8 cellular contexts compared by ENCODE assay signal in the genomic region with DNA sequence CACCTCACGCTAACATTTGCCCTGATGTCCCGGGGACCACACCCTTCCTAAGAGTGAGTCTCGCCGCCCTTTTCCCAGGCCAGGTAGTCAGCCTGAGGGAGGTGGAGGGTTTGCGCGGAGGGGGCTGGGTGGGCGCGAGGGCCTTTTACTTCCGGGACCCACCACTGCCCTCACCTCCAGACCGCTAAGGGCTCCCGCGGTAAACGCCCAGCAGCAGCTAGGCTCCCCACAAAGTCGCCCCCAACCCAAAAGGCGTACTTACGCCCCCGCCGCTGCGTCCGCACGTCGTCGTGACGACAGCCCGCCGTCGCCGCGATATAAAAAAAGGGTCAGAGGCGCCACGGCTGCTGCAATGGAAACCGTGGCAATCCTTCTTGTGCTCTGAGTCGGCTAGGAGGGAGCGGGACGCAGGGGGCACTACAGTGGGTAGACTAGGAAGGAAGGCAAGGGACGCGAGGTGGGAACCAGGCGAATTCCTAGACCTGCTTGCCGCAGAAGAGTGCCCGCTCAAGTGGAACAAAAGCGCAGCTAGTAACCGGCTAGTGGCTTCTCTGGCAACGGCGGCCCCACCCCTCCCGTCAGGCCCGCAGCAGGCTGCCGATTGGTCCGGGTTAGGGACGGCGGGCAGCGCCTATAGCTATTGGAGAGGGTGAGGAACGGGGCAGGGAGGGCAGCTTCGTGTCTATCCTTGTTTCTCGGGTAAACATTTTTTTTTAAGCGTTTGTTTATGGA. TPM values are rescaled to one million over a fixed set of nuclear protein-coding genes. Genes with fewer than 3 reads are reported as not detected.
DNase-seq lines count a peak whose midpoint lies in the region; TF ChIP-seq lines count a peak whose summit lies in the region.

A gene with protein sequence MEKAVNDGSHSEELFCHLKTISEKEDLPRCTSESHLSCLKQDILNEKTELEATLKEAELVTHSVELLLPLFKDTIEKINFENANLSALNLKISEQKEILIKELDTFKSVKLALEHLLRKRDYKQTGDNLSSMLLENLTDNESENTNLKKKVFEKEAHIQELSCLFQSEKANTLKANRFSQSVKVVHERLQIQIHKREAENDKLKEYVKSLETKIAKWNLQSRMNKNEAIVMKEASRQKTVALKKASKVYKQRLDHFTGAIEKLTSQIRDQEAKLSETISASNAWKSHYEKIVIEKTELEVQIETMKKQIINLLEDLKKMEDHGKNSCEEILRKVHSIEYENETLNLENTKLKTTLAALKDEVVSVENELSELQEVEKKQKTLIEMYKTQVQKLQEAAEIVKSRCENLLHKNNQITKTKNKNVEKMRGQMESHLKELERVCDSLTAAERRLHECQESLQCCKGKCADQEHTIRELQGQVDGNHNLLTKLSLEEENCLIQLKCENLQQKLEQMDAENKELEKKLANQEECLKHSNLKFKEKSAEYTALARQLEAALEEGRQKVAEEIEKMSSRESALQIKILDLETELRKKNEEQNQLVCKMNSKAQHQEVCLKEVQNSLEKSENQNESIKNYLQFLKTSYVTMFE (minus strand): TSS at position 553 of the 732 bp plus-strand sequence. CDS start 9,296 bp downstream, outside the sequence.

- DNase-seq in ELR (ENCODE audit: low read depth) (peak; percentile 87), HAP-1 (ENCODE audit: low spot score in 2 of 2) (peak; percentile 91 to 92), MM.1S (peak; percentile 85), SIG-M5 (lab: John Stamatoyannopoulos, UW) (peak; percentile 55), activated gamma-delta T cell (lab: John Stamatoyannopoulos, UW) (peak; percentile 81), fibroblast of the aortic adventitia (ENCODE audit: low read depth) (peak; percentile 77), stomach (peak; percentile 87)

- no peaks in the 10 kb centered on the region for H3K27me3 ChIP-seq in HAP-1 (ENCODE audit: low read depth)
- no peaks in the 10 kb centered on the region for H3K27me3 ChIP-seq in MM.1S (replicated peaks; ENCODE audit: insufficient read depth, low read length)
- H3K27me3 ChIP-seq in neural cell (ENCODE audit: insufficient read depth, low read depth, low read length): no peaks in the 10 kb centered on the region
- H3K27me3 ChIP-seq in stomach: no peaks in the 10 kb centered on the region

- peaks cover 11% of the 10 kb centered on the region for H3K4me1 ChIP-seq in HAP-1
- no peaks in the 10 kb centered on the region for H3K4me1 ChIP-seq in MM.1S (ENCODE audit: low read length)
- peaks cover 0 to 31% (median 20%) of the 10 kb centered on the region in 4 donors for H3K4me1 ChIP-seq in stomach

- H3K9me2 ChIP-seq in MM.1S (replicated peaks; ENCODE audit: insufficient read depth, low read length) (no peaks in the 10 kb centered on the region), neural cell (ENCODE audit: insufficient read depth, low read length) (no peaks in the 10 kb centered on the region)

- H2AFZ ChIP-seq in MM.1S (ENCODE audit: low read length) (peak within 1 kb of the TSS; percentile 99), neural cell (ENCODE audit: low read depth, low read length) (peak within 1 kb of the TSS; percentile 86)

- peaks cover 7% of the 10 kb centered on the region; the same call in 1 of the 2 replicates for H3F3A ChIP-seq in MM.1S (ENCODE audit: insufficient read depth, low read length)
- H3F3A ChIP-seq in neural cell (ENCODE audit: insufficient read depth, low read length, poor library complexity, severe bottlenecking): no peaks in the 10 kb centered on the region

- peak within 1 kb of the TSS; percentile 80 for H3K4me2 ChIP-seq in MM.1S (ENCODE audit: low read depth, low read length)
- H3K4me2 ChIP-seq in neural cell (ENCODE audit: low read length): peak within 1 kb of the TSS; percentile 79

- 0 to 1% (median 1%) methylated on average over 48 to 55 of the region's 55 CpGs for WGBS in stomach, 5 donors

- in situ Hi-C loops in HAP-1 (cut with MboI; ENCODE audit: low sequenced_read_pairs): no loop called here

- TF ChIP-seq POLR2A in stomach (IDR thresholded peaks at IDR 0.05): no peak

- peak within 1 kb of the TSS; percentile 68; the same call in 1 of the 2 replicates for H3K9ac ChIP-seq in MM.1S (ENCODE audit: low read length)
- H3K9ac ChIP-seq in neural cell (ENCODE audit: low read length): peak within 1 kb of the TSS; percentile 92

- no peak for TF ChIP-seq CTCF in MM.1S (IDR thresholded peaks at IDR 0.05; ENCODE audit: low read length)
- TF ChIP-seq CTCF in fibroblast of the aortic adventitia (IDR thresholded peaks at IDR 0.05; ENCODE audit: insufficient read depth, low read length): no peak
- TF ChIP-seq CTCF in neural cell (IDR thresholded peaks at IDR 0.05; ENCODE audit: poor library complexity, severe bottlenecking): no peak
- no peak for TF ChIP-seq CTCF in stomach (IDR thresholded peaks at IDR 0.05)

- TF ChIP-seq EP300 in neural cell (conservative IDR thresholded peaks at IDR 0.05; ENCODE audit: poor library complexity, severe bottlenecking): peak; percentile 61
- no peak for TF ChIP-seq EP300 in stomach (IDR thresholded peaks at IDR 0.05)

- H3K4me3 ChIP-seq in HAP-1: peak within 1 kb of the TSS; percentile 73
- peak within 1 kb of the TSS; percentile 98 for H3K4me3 ChIP-seq in MM.1S (ENCODE audit: low read length)
- H3K4me3 ChIP-seq in fibroblast of the aortic adventitia (ENCODE audit: low read depth, low read length): peak within 1 kb of the TSS; percentile 97
- peak within 1 kb of the TSS; percentile 94 for H3K4me3 ChIP-seq in neural cell (ENCODE audit: low read length)
- peak within 1 kb of the TSS; percentile 74 to 82 (median 78) for H3K4me3 ChIP-seq in stomach

- H3K9me3 ChIP-seq in HAP-1 (no peaks in the 10 kb centered on the region), MM.1S (replicated peaks; ENCODE audit: insufficient read depth, low read length) (no peaks in the 10 kb centered on the region), neural cell (ENCODE audit: low read length) (no peaks in the 10 kb centered on the region), stomach (no peaks in the 10 kb centered on the region)

- H3K27ac ChIP-seq in MM.1S (ENCODE audit: low read length): peak within 1 kb of the TSS; percentile 42; the same call in 1 of the 2 replicates
- H3K27ac ChIP-seq in neural cell (ENCODE audit: low read length): peak within 1 kb of the TSS; percentile 92
- peak within 1 kb of the TSS; percentile 27 to 85 (median 82) for H3K27ac ChIP-seq in stomach

- H3K79me2 ChIP-seq in MM.1S (ENCODE audit: low read length) (peaks cover 10% of the 10 kb centered on the region), neural cell (replicated peaks; ENCODE audit: insufficient read depth, low read length) (peaks cover 41% of the 10 kb centered on the region)

- no peaks in the 10 kb centered on the region for H4K20me1 ChIP-seq in MM.1S (ENCODE audit: insufficient read depth, low read length)
- no peaks in the 10 kb centered on the region for H4K20me1 ChIP-seq in neural cell (ENCODE audit: insufficient read depth)

- H3K36me3 ChIP-seq in HAP-1 (replicated peaks): no peaks in the 10 kb centered on the region
- H3K36me3 ChIP-seq in MM.1S (replicated peaks; ENCODE audit: insufficient read depth, low read length): no peaks in the 10 kb centered on the region
- H3K36me3 ChIP-seq in neural cell (ENCODE audit: insufficient read depth, low read length): no peaks in the 10 kb centered on the region
- H3K36me3 ChIP-seq in stomach: no peaks in the 10 kb centered on the region

- TF ChIP-seq RAD21 in neural cell (conservative IDR thresholded peaks at IDR 0.05): peak; percentile 44

- intact Hi-C loops in stomach (cut with DNase I; ENCODE audit: low total_unique reads): no loop called here

TF ChIP-seq in neural cell, 6 proteins besides CTCF, POLR2A, EP300 and RAD21:
- no peak for TF ChIP-seq SMC3 (conservative IDR thresholded peaks at IDR 0.05; ENCODE audit: poor library complexity)
- no peak for TF ChIP-seq EZH2 (IDR thresholded peaks at IDR 0.05; ENCODE audit: borderline replicate concordance, insufficient read depth, low read length, poor library complexity, severe bottlenecking)
- TF ChIP-seq MXI1 (conservative IDR thresholded peaks at IDR 0.05; ENCODE audit: poor library complexity, severe bottlenecking): peak; percentile 89
- peak; percentile 94 for TF ChIP-seq POLR2AphosphoS5 (IDR thresholded peaks at IDR 0.05)
- TF ChIP-seq, protein P1, sequence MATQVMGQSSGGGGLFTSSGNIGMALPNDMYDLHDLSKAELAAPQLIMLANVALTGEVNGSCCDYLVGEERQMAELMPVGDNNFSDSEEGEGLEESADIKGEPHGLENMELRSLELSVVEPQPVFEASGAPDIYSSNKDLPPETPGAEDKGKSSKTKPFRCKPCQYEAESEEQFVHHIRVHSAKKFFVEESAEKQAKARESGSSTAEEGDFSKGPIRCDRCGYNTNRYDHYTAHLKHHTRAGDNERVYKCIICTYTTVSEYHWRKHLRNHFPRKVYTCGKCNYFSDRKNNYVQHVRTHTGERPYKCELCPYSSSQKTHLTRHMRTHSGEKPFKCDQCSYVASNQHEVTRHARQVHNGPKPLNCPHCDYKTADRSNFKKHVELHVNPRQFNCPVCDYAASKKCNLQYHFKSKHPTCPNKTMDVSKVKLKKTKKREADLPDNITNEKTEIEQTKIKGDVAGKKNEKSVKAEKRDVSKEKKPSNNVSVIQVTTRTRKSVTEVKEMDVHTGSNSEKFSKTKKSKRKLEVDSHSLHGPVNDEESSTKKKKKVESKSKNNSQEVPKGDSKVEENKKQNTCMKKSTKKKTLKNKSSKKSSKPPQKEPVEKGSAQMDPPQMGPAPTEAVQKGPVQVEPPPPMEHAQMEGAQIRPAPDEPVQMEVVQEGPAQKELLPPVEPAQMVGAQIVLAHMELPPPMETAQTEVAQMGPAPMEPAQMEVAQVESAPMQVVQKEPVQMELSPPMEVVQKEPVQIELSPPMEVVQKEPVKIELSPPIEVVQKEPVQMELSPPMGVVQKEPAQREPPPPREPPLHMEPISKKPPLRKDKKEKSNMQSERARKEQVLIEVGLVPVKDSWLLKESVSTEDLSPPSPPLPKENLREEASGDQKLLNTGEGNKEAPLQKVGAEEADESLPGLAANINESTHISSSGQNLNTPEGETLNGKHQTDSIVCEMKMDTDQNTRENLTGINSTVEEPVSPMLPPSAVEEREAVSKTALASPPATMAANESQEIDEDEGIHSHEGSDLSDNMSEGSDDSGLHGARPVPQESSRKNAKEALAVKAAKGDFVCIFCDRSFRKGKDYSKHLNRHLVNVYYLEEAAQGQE (IDR thresholded peaks at IDR 0.05; ENCODE audit: borderline replicate concordance): peak; percentile 89
- TF ChIP-seq TAF1 (IDR thresholded peaks at IDR 0.05; ENCODE audit: low read depth): peak; percentile 90

RNA-seq across cellular contexts. Expression of the gene that starts here (rescaled TPM):
- total RNA-seq in fibroblast of the aortic adventitia (ENCODE audit: low replicate concordance) (52.4 and 65.9 TPM in 2 replicates), stomach (100 to 1,000 TPM in 2 of 5 donors, 10 to 100 TPM in 3; 38.8 to 159 (median 68.7) TPM)
- polyA plus RNA-seq in neural cell (97.6 and 138 TPM in 2 replicates), stomach (10 to 100 TPM in 1 of 3 donors, 1 to 10 TPM in 2; 6.0 to 25.7 (median 7.2) TPM)
- polyA minus RNA-seq in neural cell: 199 and 230 TPM in 2 replicates

Comparison
In these comparisons a context has a peak if more than half of its experiments do, and no peak if none do; other contexts are left out.
1. Peak in every context shown above with its lines: DNase-seq, H3K4me3 ChIP-seq and H3K27ac ChIP-seq.
2. H3K27ac ChIP-seq: peak in every context shown above with its lines; median percentile 92 in neural cell; 82 in stomach; 42 in MM.1S.